In genomic region chr9:109317979-109318671, GRCh38 we compare ENCODE assay signal across 10 cellular contexts. TPM values are rescaled to one million over a fixed set of nuclear protein-coding genes. Genes with fewer than 3 reads are reported as not detected.
DNase-seq lines count a peak whose midpoint lies in the region; ATAC-seq and TF ChIP-seq lines count a peak whose summit lies in the region.
"Had no signal": no experiment of that assay in that cellular context is flagged by ENCODE, and none has a peak within 500 bp of the region (broad histone marks: within the 10 kb centered on the region; RNA-seq: fewer than 3 reads in every experiment).

No MANE protein-coding gene starts in this region.

- peak; percentile 46 for DNase-seq in DMS53 (lab: John Stamatoyannopoulos, UW)
- DNase-seq in DMS53 treated with DMSO at 0.1 percent for 48 hours (lab: John Stamatoyannopoulos, UW; ENCODE audit: unreplicated experiment) = no peak
- DNase-seq in NCI-H510A treated with DMSO at 0.1 percent for 48 hours (lab: John Stamatoyannopoulos, UW) = peak; percentile 43
- DNase-seq in endothelial cell (ENCODE audit: low spot score) = peak; percentile 11
- no peak for DNase-seq in trophoblast cell
- no peak for DNase-seq in MG63
- DNase-seq in effector memory CD8-positive, alpha-beta T cell = no peak
- DNase-seq: activated effector memory CD4-positive, alpha-beta T cell treated with anti-CD3 and anti-CD28 coated beads, Interleukin-2, amount 50 U/mL, for 16 hours; IMR-90 had no signal

- no peak overlapping the region for H2BK5ac ChIP-seq in trophoblast cell (ENCODE audit: low read depth, low read length, poor library complexity)

- no peak overlapping the region for H3K27ac ChIP-seq in trophoblast cell (ENCODE audit: low read depth, low read length)

- H4K91ac ChIP-seq in trophoblast cell (ENCODE audit: low read depth, low read length) = no peak overlapping the region

- H3K79me2 ChIP-seq in trophoblast cell (ENCODE audit: control insufficient read depth, insufficient read depth, low read length, poor library complexity) = peaks cover 14% of the 10 kb centered on the region

- H2BK12ac ChIP-seq in trophoblast cell (ENCODE audit: low read length) = no peak overlapping the region

- H3K9me3 Mint-ChIP-seq in endothelial cell (ENCODE audit: unreplicated experiment) = no peaks in the 10 kb centered on the region
- H3K9me3 Mint-ChIP-seq in effector memory CD8-positive, alpha-beta T cell = peaks cover 2 to 5% of the 10 kb centered on the region in 2 donors

- H2AK5ac ChIP-seq in trophoblast cell (ENCODE audit: low read length) = no peak overlapping the region

- TF ChIP-seq CTCF in endothelial cell (IDR thresholded peaks at IDR 0.05; ENCODE audit: unreplicated experiment) = no peak

- H4K12ac ChIP-seq in trophoblast cell (ENCODE audit: low read depth, low read length) = no peak overlapping the region

- no peak overlapping the region for H3K18ac ChIP-seq in trophoblast cell (ENCODE audit: low read length)

- H3K14ac ChIP-seq in trophoblast cell (ENCODE audit: low read length) = no peak overlapping the region

- peaks cover 18% of the 10 kb centered on the region for H3K27me3 Mint-ChIP-seq in endothelial cell (ENCODE audit: unreplicated experiment)
- peaks cover 65 to 89% of the 10 kb centered on the region in 2 donors for H3K27me3 Mint-ChIP-seq in effector memory CD8-positive, alpha-beta T cell

- no peak overlapping the region for H2AFZ ChIP-seq in trophoblast cell (ENCODE audit: insufficient read depth, low read length, poor library complexity)

- WGBS in trophoblast cell (ENCODE audit: extremely low coverage, insufficient coverage, insufficient read length) = no CpG with 5 or more reads among the region's 13 CpGs

- H3K27ac Mint-ChIP-seq in endothelial cell (ENCODE audit: unreplicated experiment) = no peak overlapping the region
- H3K27ac Mint-ChIP-seq in effector memory CD8-positive, alpha-beta T cell = no peak overlapping the region

- H3K4me3 Mint-ChIP-seq in endothelial cell (ENCODE audit: unreplicated experiment) = peak overlapping the region; percentile 80
- no peak overlapping the region for H3K4me3 Mint-ChIP-seq in effector memory CD8-positive, alpha-beta T cell

- H4K8ac ChIP-seq in trophoblast cell (ENCODE audit: low read depth, low read length) = no peak overlapping the region

- peaks cover 10% of the 10 kb centered on the region for H3K79me1 ChIP-seq in trophoblast cell (ENCODE audit: low read length)

- no peak overlapping the region for H2BK120ac ChIP-seq in trophoblast cell (ENCODE audit: insufficient read depth, low read length, poor library complexity)

- no peaks in the 10 kb centered on the region for H3K9me3 ChIP-seq in trophoblast cell (ENCODE audit: insufficient read depth, low read depth, low read length)
- no peaks in the 10 kb centered on the region for H3K9me3 ChIP-seq in MG63

- peaks cover 4% of the 10 kb centered on the region for H3K4me1 Mint-ChIP-seq in endothelial cell (ENCODE audit: unreplicated experiment)
- H3K4me1 Mint-ChIP-seq in effector memory CD8-positive, alpha-beta T cell (ENCODE audit: low read depth in 2 of 2) = peaks cover 4 to 7% of the 10 kb centered on the region in 2 donors

- no peak for ATAC-seq in GM21825 (IDR thresholded peaks at IDR 0.05; ENCODE audit: unreplicated experiment)
- ATAC-seq in effector memory CD8-positive, alpha-beta T cell (replicated peaks) = no peak

- H3K4me3 ChIP-seq in trophoblast cell (ENCODE audit: low read depth, low read length) = no peak overlapping the region
- no peak overlapping the region for H3K4me3 ChIP-seq in MG63

- peak overlapping the region; percentile 8 for H3K4ac ChIP-seq in trophoblast cell (ENCODE audit: low read depth, low read length)

- H3K27me3 ChIP-seq in trophoblast cell (ENCODE audit: insufficient read depth, low read length) (no peaks in the 10 kb centered on the region), MG63 (no peaks in the 10 kb centered on the region)

- H3K36me3 Mint-ChIP-seq in endothelial cell (ENCODE audit: low read depth, unreplicated experiment) = no peaks in the 10 kb centered on the region
- no peaks in the 10 kb centered on the region for H3K36me3 Mint-ChIP-seq in effector memory CD8-positive, alpha-beta T cell (ENCODE audit: insufficient read depth)

- H3K9ac ChIP-seq in trophoblast cell (ENCODE audit: low read length) = no peak overlapping the region

- H3K4me1 ChIP-seq in trophoblast cell (ENCODE audit: control insufficient read depth in 1 of 2, insufficient read depth in 2 of 2, low read length in 2 of 2) = peaks cover 9 to 29% of the 10 kb centered on the region in 2 experiments

- no peak overlapping the region for H3K23ac ChIP-seq in trophoblast cell (ENCODE audit: low read length)

- no peaks in the 10 kb centered on the region for H3K36me3 ChIP-seq in trophoblast cell (ENCODE audit: control insufficient read depth in 1 of 2, insufficient read depth in 2 of 2, low read length in 2 of 2)
- no peaks in the 10 kb centered on the region for H3K36me3 ChIP-seq in MG63

- H3K4me2 ChIP-seq in trophoblast cell (ENCODE audit: low read length) = no peak overlapping the region

RNA-seq across cellular contexts. Expression of gene EPB41L4B, which starts 2.7 kb away (rescaled TPM):
- total RNA-seq in endothelial cell (ENCODE audit: unreplicated experiment) = 0.41 TPM
- polyA plus RNA-seq in trophoblast cell (2013) = 23.7 and 24.0 TPM in 2 replicates
- total RNA-seq in MG63 (2014; rRNA removed; shearing (Covaris generic); ENCODE audit: low replicate concordance) = 2.0 and 3.1 TPM in 2 replicates

Comparison
In these comparisons a context has a peak if more than half of its experiments do, and no peak if none do; other contexts are left out.
1. DNase-seq: peak in DMS53 (single experiment), NCI-H510A treated with DMSO at 0.1 percent for 48 hours (single experiment) and endothelial cell (single experiment); none in DMS53 treated with DMSO at 0.1 percent for 48 hours (single experiment), trophoblast cell (0 of 2), MG63 (single experiment) and effector memory CD8-positive, alpha-beta T cell (0 of 3).